Comparison of ENCODE assay signal across 17 cellular contexts in genomic region chr1:42992043-42992697, GRCh38.
"Had no signal": no experiment of that assay in that cellular context is flagged by ENCODE, and none has a peak within 500 bp of the region (broad histone marks: within the 10 kb centered on the region; RNA-seq: fewer than 3 reads in every experiment).

No MANE protein-coding gene starts in this region.

- H3K27ac ChIP-seq: neutrophil, spleen had no signal

- H3K9me3 ChIP-seq: mucosa of descending colon, neutrophil had no signal

- H3K9me3 Mint-ChIP-seq: activated naive CD4-positive, alpha-beta T cell treated with anti-CD3 and anti-CD28 coated beads, Interleukin-2, amount 10 ng/mL, durations not matched to agents 7 days and 5 days; activated T-helper 2 cell treated with anti-CD3 and anti-CD28 coated beads, Interferon-gamma antibody, Interleukin-2, Interleukin-4, amounts not matched to agents 10 μg/mL and 5 μg/mL and 100 μg/mL, durations not matched to agents 14 hours and 24 hours and 36 hours had no signal

- H3K36me3 ChIP-seq: neutrophil, spleen had no signal

- H3K27ac Mint-ChIP-seq: activated naive CD4-positive, alpha-beta T cell treated with anti-CD3 and anti-CD28 coated beads, Interleukin-2, amount 10 ng/mL, durations not matched to agents 7 days and 5 days; activated T-helper 2 cell treated with anti-CD3 and anti-CD28 coated beads, Interferon-gamma antibody, Interleukin-2, Interleukin-4, amounts not matched to agents 10 μg/mL and 5 μg/mL and 100 μg/mL, durations not matched to agents 14 hours and 24 hours and 36 hours; naive thymus-derived CD8-positive, alpha-beta T cell; T-helper 17 cell had no signal

- H3K4me1 Mint-ChIP-seq: activated naive CD4-positive, alpha-beta T cell treated with anti-CD3 and anti-CD28 coated beads, Interleukin-2, amount 10 ng/mL, durations not matched to agents 7 days and 5 days had no signal

- DNase-seq: activated CD4-positive, alpha-beta T cell treated with anti-CD3 and anti-CD28 coated beads, Interleukin-2, amount 50 U/mL, for 1 hour; activated CD4-positive, CD25-positive, alpha-beta regulatory T cell; activated naive CD4-positive, alpha-beta T cell treated with anti-CD3 and anti-CD28 coated beads, Interleukin-2, amount 10 ng/mL, durations not matched to agents 7 days and 5 days; activated T-cell treated with anti-CD3 and anti-CD28 coated beads for 4 hours; central memory CD4-positive, alpha-beta T cell; cortex of kidney; effector CD8-positive, alpha-beta T cell; mucosa of descending colon; naive thymus-derived CD8-positive, alpha-beta T cell; posterior cingulate gyrus; right cardiac atrium; spleen; stimulated activated CD4-positive, alpha-beta T cell treated with anti-CD3 and anti-CD28 coated beads, Interleukin-2, amount 100 ng/mL, for 24 hours; stimulated activated naive CD4-positive, alpha-beta T cell treated with Interleukin-2 at 50 U/mL for 16 hours; T-helper 17 cell had no signal

- H3K27me3 Mint-ChIP-seq: naive thymus-derived CD8-positive, alpha-beta T cell; T-helper 17 cell had no signal

- ATAC-seq: mucosa of descending colon; naive thymus-derived CD8-positive, alpha-beta T cell; right cardiac atrium; T-helper 17 cell had no signal

- H3K4me3 Mint-ChIP-seq: activated naive CD4-positive, alpha-beta T cell treated with anti-CD3 and anti-CD28 coated beads, Interleukin-2, amount 10 ng/mL, durations not matched to agents 7 days and 5 days; naive thymus-derived CD8-positive, alpha-beta T cell; T-helper 17 cell had no signal

- H3K27me3 ChIP-seq: neutrophil, spleen had no signal

- H3K4me3 ChIP-seq: mucosa of descending colon, spleen had no signal
